ENCODE assay signal across 1 cellular context in genomic region chr15:28098766-28099554, GRCh38.
TF ChIP-seq lines count a peak whose summit lies in the region.

OCA2 (minus strand) TSS chr15:28099315; CDS start chr15:28081874, 17,441 bp downstream.

TF ChIP-seq in HepG2, 621 proteins besides CTCF, POLR2A, EP300 and RAD21 (continued from another document and continues in another):
- TF ChIP-seq ZNF768 (CRISPR knock-in tag; IDR thresholded peaks at IDR 0.05) (0 out of 2 replicates have a peak, but pooled peaks have one; percentile 28), EHMT2 (IDR thresholded peaks at IDR 0.05; ENCODE audit: borderline replicate concordance, low read depth, low read length) (no peak), ZNF569 (CRISPR knock-in tag; IDR thresholded peaks at IDR 0.05; ENCODE audit: borderline replicate concordance) (no peak), SNAPC4 (CRISPR knock-in tag; IDR thresholded peaks at IDR 0.05) (no peak), ZBTB33 (CRISPR knock-in tag; IDR thresholded peaks at IDR 0.05) (no peak), EED (CRISPR knock-in tag; IDR thresholded peaks at IDR 0.05) (no peak), ZNF687 (CRISPR knock-in tag; IDR thresholded peaks at IDR 0.05) (peak; percentile 69), TFDP1 (CRISPR knock-in tag; IDR thresholded peaks at IDR 0.05; ENCODE audit: borderline replicate concordance) (peak; percentile 12; the same call in 1 of the 2 replicates), NFAT5 (CRISPR knock-in tag; IDR thresholded peaks at IDR 0.05) (no peak), ZNF850 (CRISPR knock-in tag; conservative IDR thresholded peaks at IDR 0.05) (0 out of 2 replicates have a peak, but pooled peaks have one; percentile 27), SAFB2 (CRISPR knock-in tag; IDR thresholded peaks at IDR 0.05; ENCODE audit: borderline replicate concordance, low read depth) (no peak), ELF1 (CRISPR knock-in tag; IDR thresholded peaks at IDR 0.05) (no peak), CSRNP1 (CRISPR knock-in tag; IDR thresholded peaks at IDR 0.05) (0 out of 2 replicates have a peak, but pooled peaks have one; percentile 36), LBX2 (CRISPR knock-in tag; IDR thresholded peaks at IDR 0.05; ENCODE audit: borderline replicate concordance) (no peak), ZNF12 (CRISPR knock-in tag; IDR thresholded peaks at IDR 0.05) (0 out of 2 replicates have a peak, but pooled peaks have one; percentile 10), ZNF367 (CRISPR knock-in tag; IDR thresholded peaks at IDR 0.05; ENCODE audit: borderline replicate concordance) (no peak), ATM (IDR thresholded peaks at IDR 0.05; ENCODE audit: borderline replicate concordance) (no peak), EZH2 (conservative IDR thresholded peaks at IDR 0.05; ENCODE audit: low read depth, low read length) (0 out of 2 replicates have a peak, but pooled peaks have one; percentile 28), HNF4G (IDR thresholded peaks at IDR 0.05; ENCODE audit: borderline replicate concordance, low read depth, low read length) (no peak), HNF4G (CRISPR knock-in tag; IDR thresholded peaks at IDR 0.05; ENCODE audit: borderline replicate concordance, low read depth) (no peak), XRCC5 (optimal IDR thresholded peaks at IDR 0.05; ENCODE audit: low read length) (peak; percentile 64), PATZ1 (CRISPR knock-in tag; IDR thresholded peaks at IDR 0.05) (peak; percentile 66), HNRNPUL1 (IDR thresholded peaks at IDR 0.05; ENCODE audit: low read depth, low read length) (no peak), ZNF513 (CRISPR knock-in tag; conservative IDR thresholded peaks at IDR 0.05) (no peak), FIP1L1 (IDR thresholded peaks at IDR 0.05; ENCODE audit: borderline replicate concordance, insufficient read depth, low read depth, low read length) (no peak)
